ENCODE assay signal across 1 cellular context in genomic region chr10:4149460-4149859, GRCh38.
TF ChIP-seq lines count a peak whose summit lies in the region.
"Not testable (repeated sequence)": the region's sequence is repeated elsewhere in the genome, so short reads cannot be mapped to it uniquely, and the experiment has no call there.

No MANE protein-coding gene starts in this region.

TF ChIP-seq in K562, 482 proteins besides CTCF, POLR2A, EP300 and RAD21:
- TF ChIP-seq CREM (IDR thresholded peaks at IDR 0.05; ENCODE audit: low read depth) (peak; percentile 16; the same call in 1 of the 2 replicates), GABPA (tag; conservative IDR thresholded peaks at IDR 0.05; ENCODE audit: low read depth) (peak; percentile 93), NR2C2 (tag; IDR thresholded peaks at IDR 0.05) (peak; percentile 55; the same call in 1 of the 2 replicates), ZFP91 (CRISPR knock-in tag; IDR thresholded peaks at IDR 0.05) (0 out of 2 replicates have a peak, but pooled peaks have one; percentile 14), SPI1 (IDR thresholded peaks at IDR 0.05; ENCODE audit: borderline replicate concordance, low read depth, low read length) (peak; percentile 53; the same call in 1 of the 2 replicates), ELF1 (tag; IDR thresholded peaks at IDR 0.05) (peak; percentile 83), ZBTB40 (IDR thresholded peaks at IDR 0.05) (peak; percentile 53; the same call in 1 of the 2 replicates), ZNF639 (CRISPR knock-in tag; conservative IDR thresholded peaks at IDR 0.05 in 1 of 2, IDR thresholded peaks at IDR 0.05 in 1 of 2) (0 out of 4 replicates have a peak, but pooled peaks of 1 of the 2 experiments have one; percentile 51), TFAP4 (CRISPR knock-in tag; IDR thresholded peaks at IDR 0.05; ENCODE audit: borderline replicate concordance) (peak; percentile 91), ZBTB11 (CRISPR knock-in tag; IDR thresholded peaks at IDR 0.05) (peak in 1 of 3 experiments; percentile 79; a peak in 1 of 6 replicates), RBFOX2 (IDR thresholded peaks at IDR 0.05; ENCODE audit: low read depth, low read length) (peak; percentile 34; the same call in 1 of the 2 replicates), ETV5 (CRISPR knock-in tag; IDR thresholded peaks at IDR 0.05; ENCODE audit: low read depth) (0 out of 2 replicates have a peak, but pooled peaks have one; percentile 40), ETV6 (IDR thresholded peaks at IDR 0.05; ENCODE audit: borderline replicate concordance in 1 of 2, low read depth in 2 of 2, low read length in 1 of 2) (peak; percentile 24 to 95; a peak in 3 of 4 replicates)
- not testable (repeated sequence) for TF ChIP-seq NR2C2 (CRISPR knock-in tag; IDR thresholded peaks at IDR 0.05); ZBTB40 (CRISPR knock-in tag; IDR thresholded peaks at IDR 0.05); ETV6 (CRISPR knock-in tag; IDR thresholded peaks at IDR 0.05; ENCODE audit: borderline replicate concordance)
